Comparison of ENCODE assay signal across 1 cellular context in genomic region chr5:170860818-170861217, GRCh38.
TF ChIP-seq lines count a peak whose summit lies in the region.

No MANE protein-coding gene starts in this region.

TF ChIP-seq in HCT116, 20 proteins besides CTCF, POLR2A, EP300 and RAD21:
- TF ChIP-seq YY1 (IDR thresholded peaks at IDR 0.05; ENCODE audit: extremely low read depth, insufficient replicate concordance, low read depth, low read length) (no peak), ELF1 (IDR thresholded peaks at IDR 0.05; ENCODE audit: borderline replicate concordance, low read depth) (no peak), JUND (IDR thresholded peaks at IDR 0.05) (no peak), EGR1 (IDR thresholded peaks at IDR 0.05; ENCODE audit: low read depth) (no peak), CEBPB (IDR thresholded peaks at IDR 0.05; ENCODE audit: low read depth) (no peak), POLR2AphosphoS5 (IDR thresholded peaks at IDR 0.05; ENCODE audit: low read depth, low read length) (no peak), ZFX (IDR thresholded peaks at IDR 0.05) (no peak), EZH2 (IDR thresholded peaks at IDR 0.05) (no peak), FOSL1 (IDR thresholded peaks at IDR 0.05; ENCODE audit: low read depth) (no peak), REST (IDR thresholded peaks at IDR 0.05; ENCODE audit: low read depth) (no peak), MAX (IDR thresholded peaks at IDR 0.05) (no peak), SP1 (IDR thresholded peaks at IDR 0.05; ENCODE audit: low read depth) (no peak), ZBTB33 (IDR thresholded peaks at IDR 0.05; ENCODE audit: extremely low read depth, insufficient replicate concordance, low read length) (no peak)
- TF ChIP-seq, protein P1, sequence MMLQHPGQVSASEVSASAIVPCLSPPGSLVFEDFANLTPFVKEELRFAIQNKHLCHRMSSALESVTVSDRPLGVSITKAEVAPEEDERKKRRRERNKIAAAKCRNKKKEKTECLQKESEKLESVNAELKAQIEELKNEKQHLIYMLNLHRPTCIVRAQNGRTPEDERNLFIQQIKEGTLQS (IDR thresholded peaks at IDR 0.05), result no peak
